1 cellular context compared by ENCODE assay signal in the genomic region with DNA sequence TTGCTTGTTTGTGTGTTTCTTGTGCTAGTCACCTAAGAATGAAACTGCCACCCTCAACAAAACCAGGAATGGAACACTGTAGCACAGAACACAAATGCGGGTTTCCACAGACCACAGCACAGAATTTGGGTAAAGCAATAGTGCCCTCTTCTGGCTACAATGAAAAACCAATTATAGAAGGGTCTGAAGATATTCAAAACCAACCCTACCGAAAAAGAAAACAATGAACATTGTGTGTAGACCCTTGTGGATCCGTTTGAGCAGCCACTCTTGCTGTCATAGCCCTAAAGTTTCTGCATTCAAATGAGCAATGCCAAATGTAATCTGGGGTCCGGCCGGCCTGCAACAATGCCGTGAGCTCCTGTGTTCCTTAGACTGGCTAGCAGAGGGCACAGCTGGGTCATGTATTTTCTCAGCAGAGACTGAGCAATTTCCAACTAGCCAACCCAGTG.
TF ChIP-seq lines count a peak whose summit lies in the region.

No MANE protein-coding gene starts in this region.

TF ChIP-seq in SK-N-SH, 30 proteins besides CTCF, POLR2A, EP300 and RAD21 (continued from another document):
- TF ChIP-seq CHD2 (IDR thresholded peaks at IDR 0.05; ENCODE audit: low read length, partially characterized antibody): no peak
- peak; percentile 85 for TF ChIP-seq SMC3 (IDR thresholded peaks at IDR 0.05; ENCODE audit: low read depth, low read length)
- no peak for TF ChIP-seq TCF12 (IDR thresholded peaks at IDR 0.05)
- TF ChIP-seq TAF1 (IDR thresholded peaks at IDR 0.05; ENCODE audit: borderline replicate concordance, low read depth, low read length): no peak
- 0 out of 2 replicates have a peak, but pooled peaks have one; percentile 28 for TF ChIP-seq RFX5 (IDR thresholded peaks at IDR 0.05; ENCODE audit: low read length)
